14 cellular contexts compared by ENCODE assay signal in genomic region chr3:33807190-33807589, GRCh38. TPM values are rescaled to one million over a fixed set of nuclear protein-coding genes. Genes with fewer than 3 reads are reported as not detected.
DNase-seq lines count a peak whose midpoint lies in the region; ATAC-seq, FAIRE-seq and TF ChIP-seq lines count a peak whose summit lies in the region.
"Had no signal": no experiment of that assay in that cellular context is flagged by ENCODE, and none has a peak within 500 bp of the region (broad histone marks: within the 10 kb centered on the region; RNA-seq: fewer than 3 reads in every experiment).

No MANE protein-coding gene starts in this region.

- H3K9me3 ChIP-seq in mucosa of stomach (ENCODE audit: control insufficient read depth, low read length): no peaks in the 10 kb centered on the region

- H3K27ac Mint-ChIP-seq in T-cell: peak overlapping the region in 1 of 2 donors; percentile 68

- H3K4me1 ChIP-seq in mucosa of stomach (ENCODE audit: control insufficient read depth, insufficient read depth, low read length): peaks cover 35% of the 10 kb centered on the region

- peak; percentile 40 for DNase-seq in NCI-H69 (lab: John Stamatoyannopoulos, UW)
- no peak for DNase-seq in RCC 7860 (ENCODE audit: low spot score)
- DNase-seq in T-cell: no peak
- DNase-seq: activated CD4-positive, alpha-beta T cell treated with anti-CD3 and anti-CD28 coated beads, Interleukin-2, amount 50 U/mL, for 1 hour; foreskin fibroblast; stimulated activated CD4-positive, alpha-beta T cell treated with anti-CD3 and anti-CD28 coated beads, Interleukin-2, amount 100 ng/mL, for 48 hours; stimulated activated naive CD4-positive, alpha-beta T cell had no signal

- CTCF ChIA-PET in T-cell (lab: Charles Lee): interaction anchor here in 1 of 2 donors (0.7 kb wide), 1 partner anchor 9 kb away, joined by 3 read pairs; the partner anchor contains the start of gene PDCD6IP

- ATAC-seq in esophagus mucosa (peak; percentile 52), GM18907 (IDR thresholded peaks at IDR 0.05; ENCODE audit: unreplicated experiment) (no peak), T-cell (replicated peaks in 1 of 4) (no peak), HG03108 (IDR thresholded peaks at IDR 0.05; ENCODE audit: unreplicated experiment) (no peak)

- peak overlapping the region in 1 of 3 donors; percentile 53 for H3K4me3 Mint-ChIP-seq in T-cell

- POLR2A ChIA-PET in T-cell (lab: Charles Lee): no interaction called here

- peaks cover 81 to 88% (median 82%) of the 10 kb centered on the region in 3 donors for H3K4me1 Mint-ChIP-seq in T-cell

- no peak overlapping the region for H3K9ac ChIP-seq in mucosa of stomach (ENCODE audit: low read length)
- H3K9ac ChIP-seq: parathyroid adenoma had no signal

- peak overlapping the region; percentile 3 for H3K4me3 ChIP-seq in mucosa of stomach (ENCODE audit: low read length)

- H3K27me3 Mint-ChIP-seq in T-cell: no peaks in the 10 kb centered on the region

- no peaks in the 10 kb centered on the region for H3K27me3 ChIP-seq in mucosa of stomach (ENCODE audit: control insufficient read depth, insufficient read depth, low read length)

- FAIRE-seq in RCC 7860 (lab: Jason Lieb, UNC): no peak
- FAIRE-seq: G401.6 had no signal

- no peaks in the 10 kb centered on the region for H3K36me3 ChIP-seq in mucosa of stomach (ENCODE audit: control insufficient read depth, insufficient read depth, low read length)

- H3K36me3 Mint-ChIP-seq in T-cell: peaks cover 33% of the 10 kb centered on the region

- no peak for TF ChIP-seq CTCF in C4-2B (conservative IDR thresholded peaks at IDR 0.05)

- no peaks in the 10 kb centered on the region for H3K9me3 Mint-ChIP-seq in T-cell

- H3K27ac ChIP-seq in C4-2B: peak overlapping the region; percentile 61
- H3K27ac ChIP-seq: parathyroid adenoma had no signal

RNA-seq across cellular contexts. Expression of gene PDCD6IP, which starts 8.8 kb away (rescaled TPM):
- total RNA-seq in esophagus mucosa (251 TPM), T-cell (100 to 1,000 TPM; 139 to 216 (median 189) TPM)
